In genomic region chr4:1910643-1911042, GRCh38 we compare ENCODE assay signal across 2 cellular contexts.
TF ChIP-seq lines count a peak whose summit lies in the region.

No MANE protein-coding gene starts in this region.

TF ChIP-seq in GM12878, 131 proteins besides CTCF, POLR2A, EP300 and RAD21 (continued from another document):
- TF ChIP-seq HSF1 (IDR thresholded peaks at IDR 0.05; ENCODE audit: low read depth, low read length) (no peak), ELK1 (IDR thresholded peaks at IDR 0.05; ENCODE audit: low read depth, low read length) (no peak), RELA (IDR thresholded peaks at IDR 0.05; ENCODE audit: borderline replicate concordance, partially characterized antibody) (no peak), SMC3 (IDR thresholded peaks at IDR 0.05; ENCODE audit: borderline replicate concordance, low read length) (peak; percentile 28; the same call in 1 of the 2 replicates), BHLHE40 (IDR thresholded peaks at IDR 0.05; ENCODE audit: borderline replicate concordance in 1 of 2, low read depth in 2 of 2, low read length in 1 of 2) (no peak)

TF ChIP-seq in liver, 16 proteins besides CTCF, POLR2A, EP300 and RAD21 (continued from another document):
- TF ChIP-seq REST (IDR thresholded peaks at IDR 0.05) (no peak), JUND (IDR thresholded peaks at IDR 0.05) (no peak)
TF ChIP-seq in liver: peak in this region for 0.
